6 cellular contexts compared by ENCODE assay signal in the genomic region with DNA sequence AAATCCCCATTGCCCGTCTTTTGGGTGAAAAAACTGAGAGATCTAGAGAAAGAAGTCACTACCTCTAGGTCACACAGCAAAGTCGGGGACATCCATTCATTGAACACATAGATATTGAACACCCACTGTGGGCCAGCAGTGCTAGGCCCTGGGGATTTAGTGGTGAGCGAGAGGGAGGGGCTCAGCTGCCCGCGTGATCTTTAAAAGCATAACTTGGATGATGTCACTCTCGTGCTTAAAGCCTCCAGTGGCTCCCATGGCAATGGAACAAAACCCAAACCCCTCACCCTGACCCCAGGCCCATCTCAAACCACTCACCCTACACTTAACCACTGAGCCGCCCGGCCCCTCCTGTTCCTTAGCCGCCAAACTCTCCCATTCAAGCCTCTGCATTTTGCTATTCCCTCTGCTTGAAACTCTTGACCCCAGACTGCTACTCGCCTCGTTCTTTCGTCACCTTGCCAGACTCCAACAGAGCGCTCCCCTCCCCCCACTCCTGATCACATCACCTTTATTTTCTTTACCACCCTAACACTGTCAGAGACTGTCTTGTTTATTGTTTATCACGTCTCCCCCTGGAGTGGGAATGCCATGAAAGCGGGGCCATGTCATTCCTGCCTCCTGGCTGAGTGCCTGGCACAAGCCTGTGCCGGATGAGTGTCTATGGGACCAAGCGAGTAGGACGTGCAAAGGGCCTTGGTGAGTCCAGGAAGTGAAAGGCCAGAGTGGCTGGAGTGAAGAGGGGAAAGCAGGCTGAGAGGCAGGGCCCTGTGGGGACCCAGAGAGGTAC. TPM values are rescaled to one million over a fixed set of nuclear protein-coding genes. Genes with fewer than 3 reads are reported as not detected.
DNase-seq lines count a peak whose midpoint lies in the region; ATAC-seq and TF ChIP-seq lines count a peak whose summit lies in the region.

No MANE protein-coding gene starts in this region.

- no peak for TF ChIP-seq CTCF in uterus (IDR thresholded peaks at IDR 0.05)

- H3K27me3 ChIP-seq in iPS DF 6.9 (ENCODE audit: control insufficient read depth, insufficient read depth, low read length), result no peaks in the 10 kb centered on the region
- peaks cover 12 to 14% of the 10 kb centered on the region in 2 donors for H3K27me3 ChIP-seq in uterus

- DNase-seq in EH (ENCODE audit: low read depth) (peak; percentile 83), SK-N-MC (ENCODE audit: low read depth, low spot score) (no peak), iPS DF 6.9 (ENCODE audit: low read depth, low spot score) (no peak), uterus (no peak)

- WGBS in iPS DF 6.9 (ENCODE audit: insufficient coverage, insufficient read length), result no CpG with 5 or more reads among the region's 18 CpGs

- no peak overlapping the region for H3K27ac ChIP-seq in SK-N-MC
- H3K27ac ChIP-seq in iPS DF 6.9 (ENCODE audit: low read length), result no peak overlapping the region
- H3K27ac ChIP-seq in uterus, result no peak overlapping the region

- peaks cover 16% of the 10 kb centered on the region for H3K4me1 ChIP-seq in iPS DF 6.9 (ENCODE audit: control insufficient read depth, insufficient read depth, low read length)
- peaks cover 2 to 11% of the 10 kb centered on the region in 2 donors for H3K4me1 ChIP-seq in uterus

- intact Hi-C loops in uterus (cut with DNase I; ENCODE audit: low total_unique reads), result no loop called here

- H3K36me3 ChIP-seq in SK-N-MC (ENCODE audit: insufficient read depth, low read length) (no peaks in the 10 kb centered on the region; the same call in 1 of the 2 replicates), iPS DF 6.9 (ENCODE audit: control insufficient read depth, insufficient read depth, low read length) (0 out of 2 replicates have a peak, but pooled peaks cover 2% of the 10 kb centered on the region), uterus (no peaks in the 10 kb centered on the region)

- H3K9me3 ChIP-seq in SK-N-MC (ENCODE audit: low read depth, low read length), result no peaks in the 10 kb centered on the region
- no peaks in the 10 kb centered on the region for H3K9me3 ChIP-seq in iPS DF 6.9 (ENCODE audit: control insufficient read depth, insufficient read depth, low read length)
- H3K9me3 ChIP-seq in uterus, result no peaks in the 10 kb centered on the region

- ATAC-seq in HG02885 (IDR thresholded peaks at IDR 0.05; ENCODE audit: poor library complexity, unreplicated experiment) (peak; percentile 32), HG02623 (IDR thresholded peaks at IDR 0.05; ENCODE audit: unreplicated experiment) (no peak)

- peak overlapping the region; percentile 37 for H3K9ac ChIP-seq in SK-N-MC (ENCODE audit: insufficient read length)

- peak overlapping the region; percentile 85 for H3K4me3 ChIP-seq in SK-N-MC
- H3K4me3 ChIP-seq in iPS DF 6.9 (ENCODE audit: low read length), result peak overlapping the region; percentile 59; the same call in 1 of the 2 replicates
- H3K4me3 ChIP-seq in uterus, result peak overlapping the region; percentile 33 to 41

- no peak for TF ChIP-seq POLR2A in uterus (IDR thresholded peaks at IDR 0.05)

RNA-seq across cellular contexts. Expression of a gene that starts 0.7 kb away (rescaled TPM):
- 10 to 100 TPM in 1 of 4 donors, 1 to 10 TPM in 2, not detected in 1; 2.9 to 11.3 (median 3.2) TPM for total RNA-seq in uterus

RNA-seq across cellular contexts. Expression of a gene that starts 6.4 kb away (rescaled TPM):
- total RNA-seq in uterus, result 10 to 100 TPM in 3 of 4 donors, 1 to 10 TPM in 1; 6.7 to 33.1 (median 15.9) TPM

RNA-seq across cellular contexts. Expression of a gene that starts 14.4 kb away (rescaled TPM):
- total RNA-seq in uterus, result 10 to 100 TPM in 3 of 4 donors, under 1 TPM in 1; 0.59 to 41.7 (median 20.7) TPM

RNA-seq across cellular contexts. Expression of a gene that starts 31.9 kb away (rescaled TPM):
- 100 to 1,000 TPM in 3 of 4 donors, 10 to 100 TPM in 1; 37.7 to 133 (median 111) TPM for total RNA-seq in uterus

RNA-seq across cellular contexts. Expression of a gene that starts 49.5 kb away (rescaled TPM):
- 100 to 1,000 TPM in 1 of 4 donors, 10 to 100 TPM in 2, 1 to 10 TPM in 1; 5.0 to 140 (median 19.3) TPM for total RNA-seq in uterus
